14 cellular contexts compared by ENCODE assay signal in the genomic region with DNA sequence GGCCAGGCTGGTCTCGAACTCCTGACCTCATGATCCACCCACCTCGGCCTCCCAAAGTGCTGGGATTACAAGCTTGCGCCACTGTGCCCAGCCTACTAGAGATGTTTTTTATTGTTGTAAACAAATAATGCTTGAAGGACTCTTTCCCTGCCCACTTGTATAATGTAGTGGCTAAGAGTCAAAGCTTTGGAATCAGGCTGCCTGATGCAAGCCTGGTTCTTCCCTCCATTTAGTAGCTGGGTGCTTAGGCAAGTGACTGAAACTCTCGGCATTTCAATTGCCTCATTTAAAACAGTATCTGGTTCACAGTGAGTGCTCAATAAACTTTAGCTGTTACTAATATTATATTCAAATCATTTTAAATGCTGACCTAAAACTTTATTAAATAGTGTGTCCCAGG.
"Had no signal": no experiment of that assay in that cellular context is flagged by ENCODE, and none has a peak within 500 bp of the region (broad histone marks: within the 10 kb centered on the region; RNA-seq: fewer than 3 reads in every experiment).

No MANE protein-coding gene starts in this region.

- DNase-seq: activated CD4-positive, alpha-beta memory T cell treated with anti-CD3 and anti-CD28 coated beads, Interleukin-2, amount 10 ng/mL, durations not matched to agents 7 days and 5 days; activated CD4-positive, alpha-beta T cell treated with anti-CD3 and anti-CD28 coated beads for 4 hours; activated effector memory CD4-positive, alpha-beta T cell treated with anti-CD3 and anti-CD28 coated beads, Interleukin-2, amount 50 U/mL, for 16 hours; activated T-cell treated with anti-CD3 and anti-CD28 coated beads, Interleukin-2, amount 50 U/mL, for 48 hours; brain microvascular endothelial cell; cortex of kidney; effector memory CD4-positive, alpha-beta T cell; hypothalamus; kidney glomerular epithelial cell; left ventricle myocardium superior; nucleus accumbens; posterior cingulate gyrus; retina; stimulated activated CD4-positive, alpha-beta T cell treated with anti-CD3 and anti-CD28 coated beads, Interleukin-2, amount 100 ng/mL, for 48 hours had no signal

- H3K36me3 ChIP-seq: brain microvascular endothelial cell had no signal

- H3K27ac ChIP-seq: brain microvascular endothelial cell had no signal

- H3K27me3 ChIP-seq: brain microvascular endothelial cell had no signal
